ENCODE assay signal across 1 cellular context in the genomic region with DNA sequence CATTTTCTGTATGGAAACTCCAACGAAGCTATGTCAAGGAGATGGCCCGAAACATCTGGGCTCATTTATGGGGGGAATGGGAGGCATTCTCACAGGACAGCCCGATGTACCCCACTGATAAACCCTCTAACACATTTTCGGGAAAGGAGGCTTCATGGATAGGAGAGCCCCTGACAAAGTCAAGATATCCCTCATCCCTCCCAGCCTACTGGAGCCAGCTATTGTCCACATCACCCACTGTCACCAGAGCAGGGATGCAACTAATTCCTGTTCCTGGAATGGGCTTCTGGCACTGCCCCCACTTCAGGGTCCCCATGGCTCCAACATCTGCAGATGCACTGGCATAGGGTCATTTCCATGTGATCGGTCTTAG.
TF ChIP-seq lines count a peak whose summit lies in the region.

No MANE protein-coding gene starts in this region.

TF ChIP-seq in H1, 55 proteins besides CTCF, POLR2A, EP300 and RAD21 (continued from another document):
- no peak for TF ChIP-seq ZNF274 (IDR thresholded peaks at IDR 0.05; ENCODE audit: borderline replicate concordance, extremely low read depth, low read length)
- TF ChIP-seq CHD2 (IDR thresholded peaks at IDR 0.05; ENCODE audit: low read length), result no peak
- TF ChIP-seq, protein P1, sequence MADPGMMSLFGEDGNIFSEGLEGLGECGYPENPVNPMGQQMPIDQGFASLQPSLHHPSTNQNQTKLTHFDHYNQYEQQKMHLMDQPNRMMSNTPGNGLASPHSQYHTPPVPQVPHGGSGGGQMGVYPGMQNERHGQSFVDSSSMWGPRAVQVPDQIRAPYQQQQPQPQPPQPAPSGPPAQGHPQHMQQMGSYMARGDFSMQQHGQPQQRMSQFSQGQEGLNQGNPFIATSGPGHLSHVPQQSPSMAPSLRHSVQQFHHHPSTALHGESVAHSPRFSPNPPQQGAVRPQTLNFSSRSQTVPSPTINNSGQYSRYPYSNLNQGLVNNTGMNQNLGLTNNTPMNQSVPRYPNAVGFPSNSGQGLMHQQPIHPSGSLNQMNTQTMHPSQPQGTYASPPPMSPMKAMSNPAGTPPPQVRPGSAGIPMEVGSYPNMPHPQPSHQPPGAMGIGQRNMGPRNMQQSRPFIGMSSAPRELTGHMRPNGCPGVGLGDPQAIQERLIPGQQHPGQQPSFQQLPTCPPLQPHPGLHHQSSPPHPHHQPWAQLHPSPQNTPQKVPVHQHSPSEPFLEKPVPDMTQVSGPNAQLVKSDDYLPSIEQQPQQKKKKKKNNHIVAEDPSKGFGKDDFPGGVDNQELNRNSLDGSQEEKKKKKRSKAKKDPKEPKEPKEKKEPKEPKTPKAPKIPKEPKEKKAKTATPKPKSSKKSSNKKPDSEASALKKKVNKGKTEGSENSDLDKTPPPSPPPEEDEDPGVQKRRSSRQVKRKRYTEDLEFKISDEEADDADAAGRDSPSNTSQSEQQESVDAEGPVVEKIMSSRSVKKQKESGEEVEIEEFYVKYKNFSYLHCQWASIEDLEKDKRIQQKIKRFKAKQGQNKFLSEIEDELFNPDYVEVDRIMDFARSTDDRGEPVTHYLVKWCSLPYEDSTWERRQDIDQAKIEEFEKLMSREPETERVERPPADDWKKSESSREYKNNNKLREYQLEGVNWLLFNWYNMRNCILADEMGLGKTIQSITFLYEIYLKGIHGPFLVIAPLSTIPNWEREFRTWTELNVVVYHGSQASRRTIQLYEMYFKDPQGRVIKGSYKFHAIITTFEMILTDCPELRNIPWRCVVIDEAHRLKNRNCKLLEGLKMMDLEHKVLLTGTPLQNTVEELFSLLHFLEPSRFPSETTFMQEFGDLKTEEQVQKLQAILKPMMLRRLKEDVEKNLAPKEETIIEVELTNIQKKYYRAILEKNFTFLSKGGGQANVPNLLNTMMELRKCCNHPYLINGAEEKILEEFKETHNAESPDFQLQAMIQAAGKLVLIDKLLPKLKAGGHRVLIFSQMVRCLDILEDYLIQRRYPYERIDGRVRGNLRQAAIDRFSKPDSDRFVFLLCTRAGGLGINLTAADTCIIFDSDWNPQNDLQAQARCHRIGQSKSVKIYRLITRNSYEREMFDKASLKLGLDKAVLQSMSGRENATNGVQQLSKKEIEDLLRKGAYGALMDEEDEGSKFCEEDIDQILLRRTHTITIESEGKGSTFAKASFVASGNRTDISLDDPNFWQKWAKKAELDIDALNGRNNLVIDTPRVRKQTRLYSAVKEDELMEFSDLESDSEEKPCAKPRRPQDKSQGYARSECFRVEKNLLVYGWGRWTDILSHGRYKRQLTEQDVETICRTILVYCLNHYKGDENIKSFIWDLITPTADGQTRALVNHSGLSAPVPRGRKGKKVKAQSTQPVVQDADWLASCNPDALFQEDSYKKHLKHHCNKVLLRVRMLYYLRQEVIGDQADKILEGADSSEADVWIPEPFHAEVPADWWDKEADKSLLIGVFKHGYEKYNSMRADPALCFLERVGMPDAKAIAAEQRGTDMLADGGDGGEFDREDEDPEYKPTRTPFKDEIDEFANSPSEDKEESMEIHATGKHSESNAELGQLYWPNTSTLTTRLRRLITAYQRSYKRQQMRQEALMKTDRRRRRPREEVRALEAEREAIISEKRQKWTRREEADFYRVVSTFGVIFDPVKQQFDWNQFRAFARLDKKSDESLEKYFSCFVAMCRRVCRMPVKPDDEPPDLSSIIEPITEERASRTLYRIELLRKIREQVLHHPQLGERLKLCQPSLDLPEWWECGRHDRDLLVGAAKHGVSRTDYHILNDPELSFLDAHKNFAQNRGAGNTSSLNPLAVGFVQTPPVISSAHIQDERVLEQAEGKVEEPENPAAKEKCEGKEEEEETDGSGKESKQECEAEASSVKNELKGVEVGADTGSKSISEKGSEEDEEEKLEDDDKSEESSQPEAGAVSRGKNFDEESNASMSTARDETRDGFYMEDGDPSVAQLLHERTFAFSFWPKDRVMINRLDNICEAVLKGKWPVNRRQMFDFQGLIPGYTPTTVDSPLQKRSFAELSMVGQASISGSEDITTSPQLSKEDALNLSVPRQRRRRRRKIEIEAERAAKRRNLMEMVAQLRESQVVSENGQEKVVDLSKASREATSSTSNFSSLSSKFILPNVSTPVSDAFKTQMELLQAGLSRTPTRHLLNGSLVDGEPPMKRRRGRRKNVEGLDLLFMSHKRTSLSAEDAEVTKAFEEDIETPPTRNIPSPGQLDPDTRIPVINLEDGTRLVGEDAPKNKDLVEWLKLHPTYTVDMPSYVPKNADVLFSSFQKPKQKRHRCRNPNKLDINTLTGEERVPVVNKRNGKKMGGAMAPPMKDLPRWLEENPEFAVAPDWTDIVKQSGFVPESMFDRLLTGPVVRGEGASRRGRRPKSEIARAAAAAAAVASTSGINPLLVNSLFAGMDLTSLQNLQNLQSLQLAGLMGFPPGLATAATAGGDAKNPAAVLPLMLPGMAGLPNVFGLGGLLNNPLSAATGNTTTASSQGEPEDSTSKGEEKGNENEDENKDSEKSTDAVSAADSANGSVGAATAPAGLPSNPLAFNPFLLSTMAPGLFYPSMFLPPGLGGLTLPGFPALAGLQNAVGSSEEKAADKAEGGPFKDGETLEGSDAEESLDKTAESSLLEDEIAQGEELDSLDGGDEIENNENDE (IDR thresholded peaks at IDR 0.05; ENCODE audit: insufficient replicate concordance, low read length), result no peak
- no peak for TF ChIP-seq RXRA (IDR thresholded peaks at IDR 0.05; ENCODE audit: insufficient read depth, low read depth, low read length)
- no peak for TF ChIP-seq EZH2 (IDR thresholded peaks at IDR 0.05; ENCODE audit: low read depth, low read length, severe bottlenecking)
- TF ChIP-seq POLR2AphosphoS5 (IDR thresholded peaks at IDR 0.05; ENCODE audit: low read depth, low read length), result no peak
- TF ChIP-seq SUZ12 (IDR thresholded peaks at IDR 0.05; ENCODE audit: low read length), result no peak
- TF ChIP-seq, protein P2, sequence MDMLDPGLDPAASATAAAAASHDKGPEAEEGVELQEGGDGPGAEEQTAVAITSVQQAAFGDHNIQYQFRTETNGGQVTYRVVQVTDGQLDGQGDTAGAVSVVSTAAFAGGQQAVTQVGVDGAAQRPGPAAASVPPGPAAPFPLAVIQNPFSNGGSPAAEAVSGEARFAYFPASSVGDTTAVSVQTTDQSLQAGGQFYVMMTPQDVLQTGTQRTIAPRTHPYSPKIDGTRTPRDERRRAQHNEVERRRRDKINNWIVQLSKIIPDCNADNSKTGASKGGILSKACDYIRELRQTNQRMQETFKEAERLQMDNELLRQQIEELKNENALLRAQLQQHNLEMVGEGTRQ (IDR thresholded peaks at IDR 0.05; ENCODE audit: low read length), result no peak
- no peak for TF ChIP-seq HDAC2 (IDR thresholded peaks at IDR 0.05; ENCODE audit: borderline replicate concordance in 1 of 2, low read depth in 2 of 2, low read length in 2 of 2)
